In the genomic region with DNA sequence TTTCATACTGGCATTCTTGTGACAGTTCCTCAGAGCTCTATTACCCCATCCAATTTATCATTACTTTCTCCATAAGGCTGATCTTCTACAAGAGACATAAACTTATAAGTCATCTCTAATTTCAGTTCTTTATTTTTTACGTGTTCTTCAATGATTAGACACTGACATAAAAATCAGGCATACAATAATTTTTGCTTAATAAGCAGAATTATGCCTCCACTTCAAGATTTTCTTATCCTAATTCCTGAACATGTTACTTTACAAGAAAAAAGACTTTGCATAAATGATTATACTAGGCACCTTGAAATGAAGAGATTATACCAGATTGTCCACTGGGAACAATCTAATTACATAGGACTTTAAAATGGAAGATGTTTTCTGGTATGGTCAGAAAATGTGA, we compare ENCODE assay signal across 26 cellular contexts.
"Had no signal": no experiment of that assay in that cellular context is flagged by ENCODE, and none has a peak within 500 bp of the region (broad histone marks: within the 10 kb centered on the region; RNA-seq: fewer than 3 reads in every experiment).

No MANE protein-coding gene starts in this region.

- DNase-seq: cortex of kidney; effector CD8-positive, alpha-beta T cell; effector memory CD8-positive, alpha-beta T cell; endodermal cell; erythroblast; esophagus squamous epithelium; foreskin fibroblast; foreskin melanocyte; gastrocnemius medialis; glutamatergic neuron; head of caudate nucleus; heart right ventricle; hippocampal formation; left cardiac atrium; left lung; left ventricle myocardium superior; lower lobe of right lung; mesenchymal stem cell; mucosa of descending colon; naive B cell; naive thymus-derived CD8-positive, alpha-beta T cell had no signal

- FAIRE-seq: endometrium, islet of Langerhans, keratinocyte had no signal

- ATAC-seq: effector memory CD8-positive, alpha-beta T cell; esophagus mucosa; gastrocnemius medialis; heart right ventricle; left cardiac atrium; left lung; left ventricle myocardium superior; lower lobe of right lung; mucosa of descending colon; naive thymus-derived CD8-positive, alpha-beta T cell had no signal

- H3K9me3 ChIP-seq: gastrocnemius medialis, lower lobe of right lung, mucosa of descending colon had no signal

- H3K4me3 ChIP-seq: esophagus squamous epithelium, gastrocnemius medialis, heart right ventricle, left lung, lower lobe of right lung, mucosa of descending colon had no signal

- H3K36me3 ChIP-seq: esophagus squamous epithelium, gastrocnemius medialis, heart right ventricle, left lung, lower lobe of right lung had no signal

- H3K27me3 ChIP-seq: esophagus squamous epithelium, gastrocnemius medialis, heart right ventricle, left lung had no signal

- H3K4me1 ChIP-seq: esophagus squamous epithelium, gastrocnemius medialis, heart right ventricle, left lung, lower lobe of right lung had no signal

- H3K27ac ChIP-seq: epithelial cell of prostate, esophagus squamous epithelium, gastrocnemius medialis, heart right ventricle, left lung, lower lobe of right lung had no signal
